ENCODE assay signal across 6 cellular contexts in the genomic region with DNA sequence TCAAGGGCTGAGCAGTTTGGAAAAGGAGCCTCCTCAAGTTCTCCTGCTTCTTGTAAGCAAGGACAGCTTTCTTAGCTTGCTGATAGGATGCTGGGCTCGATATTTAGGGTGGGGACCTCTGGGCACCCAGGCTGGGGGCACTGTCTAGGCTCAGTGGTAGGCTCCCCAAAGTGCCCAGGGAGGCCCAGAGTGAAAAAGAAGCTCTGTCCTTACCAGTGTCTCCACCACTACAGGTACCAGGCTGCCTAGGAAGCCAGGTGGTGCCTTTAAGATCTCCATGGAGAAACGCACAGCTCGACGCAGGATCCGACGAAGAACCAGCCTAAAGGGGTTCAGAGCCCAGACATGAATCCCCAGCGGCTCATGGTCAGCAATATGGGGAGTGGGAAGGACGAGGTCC. TPM values are rescaled to one million over a fixed set of nuclear protein-coding genes. Genes with fewer than 3 reads are reported as not detected.
"Had no signal": no experiment of that assay in that cellular context is flagged by ENCODE, and none has a peak within 500 bp of the region (broad histone marks: within the 10 kb centered on the region; RNA-seq: fewer than 3 reads in every experiment).

No MANE protein-coding gene starts in this region.

- DNase-seq: H9, HCEC 1CT, IMR-90 had no signal

- H3K9me3 Mint-ChIP-seq: GM23338, H9 had no signal

- H2AFZ ChIP-seq: GM23338 had no signal

- ATAC-seq: GM23338 had no signal

- H3K27ac Mint-ChIP-seq: GM23338 had no signal

- H3K4me3 ChIP-seq: GM23338 had no signal

- H3K4me3 Mint-ChIP-seq: GM23338, H9 had no signal

- H3K4me2 ChIP-seq: GM23338 had no signal

RNA-seq across cellular contexts. Expression of a gene that starts 35.7 kb away (rescaled TPM):
- total RNA-seq: GM23338, H1, H9, HT-29, IMR-90 had no signal
- polyA plus RNA-seq: GM23338, H1, IMR-90 had no signal

RNA-seq across cellular contexts. Expression of a gene that starts 36.5 kb away (rescaled TPM):
- total RNA-seq: HT-29, IMR-90 had no signal
- polyA plus RNA-seq: IMR-90 had no signal
